In the genomic region with DNA sequence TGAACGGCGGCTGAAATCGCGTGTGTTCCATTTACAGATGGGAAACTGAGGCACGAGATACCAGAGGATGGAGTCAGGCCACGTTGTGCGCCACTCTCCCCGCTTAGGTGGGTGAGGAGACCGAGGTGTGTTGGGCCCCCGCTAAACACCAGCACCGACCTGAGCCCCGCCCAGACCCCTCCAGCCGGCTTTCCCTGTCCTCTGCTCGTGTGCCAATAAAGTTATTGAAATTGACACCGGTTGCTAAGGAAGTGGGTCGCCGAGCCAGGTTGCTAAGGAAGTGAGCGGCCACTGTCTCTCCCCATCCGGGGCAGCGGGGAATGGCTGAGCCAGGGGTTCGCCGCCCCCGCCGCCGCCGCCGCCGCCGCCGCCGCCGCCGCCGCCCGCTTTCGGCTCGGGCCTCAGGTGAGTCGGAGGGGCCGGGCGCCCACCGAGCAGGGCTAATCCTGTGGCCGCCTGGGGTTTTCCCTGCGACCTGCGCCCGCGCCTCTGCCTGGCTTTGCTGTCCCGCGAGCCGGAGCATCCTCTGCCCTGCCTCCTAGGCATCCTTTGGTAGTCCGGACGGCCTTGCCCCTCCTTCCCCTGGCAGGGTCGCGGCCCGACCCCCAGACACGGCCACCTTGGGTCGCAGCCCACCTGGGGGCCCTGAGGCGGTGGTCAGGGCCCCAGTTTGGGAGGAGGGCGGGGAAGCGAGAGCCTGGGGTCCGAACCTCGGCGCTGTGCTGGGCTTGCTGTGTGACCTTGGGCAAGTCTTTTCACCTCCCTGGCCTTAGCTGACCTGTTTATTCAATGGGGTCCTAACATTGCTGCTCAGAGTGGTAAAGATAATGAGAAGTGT, we compare ENCODE assay signal across 8 cellular contexts. TPM values are rescaled to one million over a fixed set of nuclear protein-coding genes. Genes with fewer than 3 reads are reported as not detected.
A peak's percentile ranks its signal among the peaks of the same experiment; 100 is the strongest.
DNase-seq lines count a peak whose midpoint lies in the region; ATAC-seq and TF ChIP-seq lines count a peak whose summit lies in the region.

KIF3B (plus strand) TSS at position 291 of the 838 bp plus-strand sequence. CDS start 32,127 bp downstream, outside the sequence.

- H3K9me3 Mint-ChIP-seq in activated T-helper 17 cell treated with anti-CD3 and anti-CD28 coated beads, Interleukin-2, amount 50 U/mL, for 72 hours = no peaks in the 10 kb centered on the region
- H3K9me3 Mint-ChIP-seq in naive thymus-derived CD4-positive, alpha-beta T cell = peaks cover 0 to 5% (median 0%) of the 10 kb centered on the region in 11 donors
- no peaks in the 10 kb centered on the region for H3K9me3 Mint-ChIP-seq in stimulated activated effector memory CD8-positive, alpha-beta T cell treated with anti-CD3 and anti-CD28 coated beads, Interleukin-12 subunit alpha, Interleukin-12 subunit beta, amount 100 ng/mL, for 72 hours

- no peaks in the 10 kb centered on the region for H3F3A ChIP-seq in GM23248 (ENCODE audit: insufficient read depth)

- peak within 1 kb of the TSS; percentile 93 for H3K9ac ChIP-seq in GM23248

- H3K4me1 ChIP-seq in GM23248 (ENCODE audit: insufficient read depth) (0 out of 2 replicates have a peak, but pooled peaks cover 4% of the 10 kb centered on the region), RWPE2 (ENCODE audit: insufficient read depth, poor library complexity, severe bottlenecking) (peaks cover 4% of the 10 kb centered on the region)
- H3K4me1 ChIP-seq in naive thymus-derived CD4-positive, alpha-beta T cell (ENCODE audit: control insufficient read depth in 2 of 2, insufficient read depth in 2 of 2, low read length in 2 of 2) = peaks cover 9 to 13% of the 10 kb centered on the region in 2 donors

- peak within 1 kb of the TSS; percentile 91 for H3K27ac Mint-ChIP-seq in activated T-helper 17 cell treated with anti-CD3 and anti-CD28 coated beads, Interleukin-2, amount 50 U/mL, for 72 hours
- peak within 1 kb of the TSS; percentile 78 to 97 (median 88) for H3K27ac Mint-ChIP-seq in naive thymus-derived CD4-positive, alpha-beta T cell
- peak within 1 kb of the TSS; percentile 94 for H3K27ac Mint-ChIP-seq in stimulated activated effector memory CD8-positive, alpha-beta T cell treated with anti-CD3 and anti-CD28 coated beads, Interleukin-12 subunit alpha, Interleukin-12 subunit beta, amount 100 ng/mL, for 72 hours

- H3K9me2 ChIP-seq in GM23248 (ENCODE audit: insufficient read depth) = no peaks in the 10 kb centered on the region

- peak within 1 kb of the TSS; percentile 89 for H3K4me3 Mint-ChIP-seq in activated T-helper 17 cell treated with anti-CD3 and anti-CD28 coated beads, Interleukin-2, amount 50 U/mL, for 72 hours
- peak within 1 kb of the TSS; percentile 85 to 93 (median 88) for H3K4me3 Mint-ChIP-seq in naive thymus-derived CD4-positive, alpha-beta T cell
- H3K4me3 Mint-ChIP-seq in stimulated activated effector memory CD8-positive, alpha-beta T cell treated with anti-CD3 and anti-CD28 coated beads, Interleukin-12 subunit alpha, Interleukin-12 subunit beta, amount 100 ng/mL, for 72 hours = peak within 1 kb of the TSS; percentile 82

- peak; percentile 93 for ATAC-seq in RWPE2 (ENCODE audit: low read depth)
- ATAC-seq in activated T-helper 17 cell treated with anti-CD3 and anti-CD28 coated beads, Interleukin-2, amount 50 U/mL, for 72 hours (replicated peaks) = peak; percentile 83
- peak; percentile 95 for ATAC-seq in naive thymus-derived CD4-positive, alpha-beta T cell
- ATAC-seq in stimulated activated effector memory CD8-positive, alpha-beta T cell treated with anti-CD3 and anti-CD28 coated beads, Interleukin-12 subunit alpha, Interleukin-12 subunit beta, amount 100 ng/mL, for 72 hours = peak; percentile 92

- DNase-seq in DMS53 treated with DMSO at 0.1 percent for 48 hours (lab: John Stamatoyannopoulos, UW; ENCODE audit: unreplicated experiment) (peak; percentile 88), GM23248 (peak; percentile 95), LNCaP clone FGC (ENCODE audit: low read depth) (peak; percentile 77), RWPE2 (ENCODE audit: low spot score) (peak; percentile 99), fibroblast of mammary gland (ENCODE audit: low read depth) (peak; percentile 89)
- peak; percentile 62 to 87 (median 85) for DNase-seq in naive thymus-derived CD4-positive, alpha-beta T cell
- DNase-seq in stimulated activated effector memory CD8-positive, alpha-beta T cell treated with anti-CD3 and anti-CD28 coated beads, Interleukin-12 subunit alpha, Interleukin-12 subunit beta, amount 100 ng/mL, for 72 hours (ENCODE audit: low spot score in 2 of 2) = peak; percentile 71 to 92

- in situ Hi-C loops in GM23248 (cut with MboI) = no loop called here

- no peaks in the 10 kb centered on the region for H3K9me3 ChIP-seq in GM23248 (ENCODE audit: low read depth)
- H3K9me3 ChIP-seq in RWPE2 (ENCODE audit: severe bottlenecking) = no peaks in the 10 kb centered on the region
- H3K9me3 ChIP-seq in naive thymus-derived CD4-positive, alpha-beta T cell (ENCODE audit: control insufficient read depth in 2 of 3, low read length in 3 of 3) = no peaks in the 10 kb centered on the region

- H3K36me3 Mint-ChIP-seq in activated T-helper 17 cell treated with anti-CD3 and anti-CD28 coated beads, Interleukin-2, amount 50 U/mL, for 72 hours (ENCODE audit: low read depth) = peaks cover 45% of the 10 kb centered on the region
- peaks cover 9 to 20% (median 12%) of the 10 kb centered on the region in 5 donors for H3K36me3 Mint-ChIP-seq in naive thymus-derived CD4-positive, alpha-beta T cell
- H3K36me3 Mint-ChIP-seq in stimulated activated effector memory CD8-positive, alpha-beta T cell treated with anti-CD3 and anti-CD28 coated beads, Interleukin-12 subunit alpha, Interleukin-12 subunit beta, amount 100 ng/mL, for 72 hours = peaks cover 18% of the 10 kb centered on the region

- H3K79me2 ChIP-seq in GM23248 (ENCODE audit: insufficient read depth) = peaks cover 55% of the 10 kb centered on the region

- H3K36me3 ChIP-seq in GM23248 (ENCODE audit: low read depth) (no peaks in the 10 kb centered on the region), RWPE2 (ENCODE audit: low read depth) (peaks cover 10% of the 10 kb centered on the region; the same call in 1 of the 2 replicates)
- H3K36me3 ChIP-seq in naive thymus-derived CD4-positive, alpha-beta T cell (ENCODE audit: control insufficient read depth in 2 of 3, insufficient read depth in 3 of 3, low read length in 3 of 3) = no peaks in the 10 kb centered on the region

- H3K4me3 ChIP-seq in GM23248 (peak within 1 kb of the TSS; percentile 98), LNCaP clone FGC (ENCODE audit: low read depth, low read length) (peak within 1 kb of the TSS; percentile 77), RWPE2 (ENCODE audit: severe bottlenecking) (peak within 1 kb of the TSS; percentile 94), fibroblast of mammary gland (ENCODE audit: control insufficient read depth, low read depth, low read length) (peak within 1 kb of the TSS; percentile 86)
- peak within 1 kb of the TSS; percentile 82 for H3K4me3 ChIP-seq in naive thymus-derived CD4-positive, alpha-beta T cell (ENCODE audit: low read length)

- no peaks in the 10 kb centered on the region for H3K27me3 Mint-ChIP-seq in activated T-helper 17 cell treated with anti-CD3 and anti-CD28 coated beads, Interleukin-2, amount 50 U/mL, for 72 hours
- no peaks in the 10 kb centered on the region for H3K27me3 Mint-ChIP-seq in naive thymus-derived CD4-positive, alpha-beta T cell

- intact Hi-C loops in naive thymus-derived CD4-positive, alpha-beta T cell (cut with micrococcal nuclease) = loop anchor here (1.0 to 5.0 kb wide), 9 partner anchors 9 to 210 kb away; partner anchors contain the start of genes ASXL1 (in 2 of the 2), PLAGL2 (in 2 of the 2), POFUT1 (in 2 of the 2) and TM9SF4 (in 1 of the 2)

- peak within 1 kb of the TSS; percentile 96 for H2AFZ ChIP-seq in GM23248

- POLR2A ChIA-PET in naive thymus-derived CD4-positive, alpha-beta T cell (lab: Charles Lee) = no interaction called here

- 0 out of 2 replicates have a peak within 1 kb of the TSS, but pooled peaks have one; percentile 13 for H3K27ac ChIP-seq in GM23248
- peak within 1 kb of the TSS; percentile 10 for H3K27ac ChIP-seq in RWPE2 (ENCODE audit: poor library complexity, severe bottlenecking)
- peak within 1 kb of the TSS; percentile 88 for H3K27ac ChIP-seq in naive thymus-derived CD4-positive, alpha-beta T cell (ENCODE audit: low read depth, low read length)

- no peaks in the 10 kb centered on the region for H4K20me1 ChIP-seq in GM23248 (ENCODE audit: insufficient read depth)

- H3K4me1 Mint-ChIP-seq in activated T-helper 17 cell treated with anti-CD3 and anti-CD28 coated beads, Interleukin-2, amount 50 U/mL, for 72 hours = peaks cover 28% of the 10 kb centered on the region
- H3K4me1 Mint-ChIP-seq in naive thymus-derived CD4-positive, alpha-beta T cell = peaks cover 24 to 51% (median 39%) of the 10 kb centered on the region in 7 donors
- peaks cover 39% of the 10 kb centered on the region for H3K4me1 Mint-ChIP-seq in stimulated activated effector memory CD8-positive, alpha-beta T cell treated with anti-CD3 and anti-CD28 coated beads, Interleukin-12 subunit alpha, Interleukin-12 subunit beta, amount 100 ng/mL, for 72 hours

- no peaks in the 10 kb centered on the region for H3K27me3 ChIP-seq in GM23248 (replicated peaks; ENCODE audit: insufficient read depth)
- no peaks in the 10 kb centered on the region for H3K27me3 ChIP-seq in RWPE2 (ENCODE audit: insufficient read depth, poor library complexity, severe bottlenecking)
- H3K27me3 ChIP-seq in naive thymus-derived CD4-positive, alpha-beta T cell (ENCODE audit: control insufficient read depth in 2 of 2, insufficient read depth in 2 of 2, low read length in 2 of 2) = no peaks in the 10 kb centered on the region

- TF ChIP-seq CTCF in LNCaP clone FGC (IDR thresholded peaks at IDR 0.05; ENCODE audit: control insufficient read depth, extremely low read depth, insufficient read depth) (no peak), RWPE2 (IDR thresholded peaks at IDR 0.05; ENCODE audit: poor library complexity, severe bottlenecking) (no peak), fibroblast of mammary gland (conservative IDR thresholded peaks at IDR 0.05; ENCODE audit: control insufficient read depth, insufficient read depth, low read depth, low read length) (no peak)

- H3K4me2 ChIP-seq in GM23248 (ENCODE audit: unreplicated experiment) = peak within 1 kb of the TSS; percentile 72

- 1% methylated on average over 34 to 62 of the region's 62 CpGs for WGBS in GM23248 (ENCODE audit: low coverage in 1 of 2, low lambda C conversion rate in 2 of 2, missing lambda C conversion rate in 2 of 2), 2 experiments

- CTCF ChIA-PET in naive thymus-derived CD4-positive, alpha-beta T cell (lab: Charles Lee) = interaction anchor here (0.6 kb wide), 1 partner anchor 1159 kb away, joined by 3 read pairs; no protein-coding TSS in a partner anchor

RNA-seq across cellular contexts. Expression of gene KIF3B, which starts in this region (rescaled TPM):
- 25.9 and 28.3 TPM in 2 replicates for total RNA-seq in GM23248 (2014; rRNA removed; shearing (Covaris generic))
- polyA plus RNA-seq in GM23248 (2016; fragmentation: Nextera tagmentation; extraction: Ambion mirVana) = 8.4 and 8.8 TPM in 2 replicates
- 10 to 100 TPM; 25.9 to 43.0 TPM for total RNA-seq in activated T-helper 17 cell treated with anti-CD3 and anti-CD28 coated beads, Interleukin-2, amount 50 U/mL, for 72 hours
- 10 to 100 TPM in 4 of 5 experiments, 1 to 10 TPM in 1; 9.3 to 19.5 (median 11.5) TPM for total RNA-seq in naive thymus-derived CD4-positive, alpha-beta T cell
- 1 to 10 TPM; 1.5 to 2.7 TPM for polyA plus RNA-seq in naive thymus-derived CD4-positive, alpha-beta T cell

Comparison
In these comparisons a context has a peak if more than half of its experiments do, and no peak if none do; other contexts are left out.
1. Peak in every context shown above with its lines: DNase-seq, ATAC-seq, H3K4me3 ChIP-seq and H3K27ac ChIP-seq.
2. H3K27ac ChIP-seq: peak in every context shown above with its lines; median percentile 88 in naive thymus-derived CD4-positive, alpha-beta T cell; 13 in GM23248; 10 in RWPE2.